12 cellular contexts compared by ENCODE assay signal in genomic region chr18:76697441-76697901, GRCh38.
DNase-seq lines count a peak whose midpoint lies in the region; ATAC-seq and TF ChIP-seq lines count a peak whose summit lies in the region.
"Had no signal": no experiment of that assay in that cellular context is flagged by ENCODE, and none has a peak within 500 bp of the region (broad histone marks: within the 10 kb centered on the region; RNA-seq: fewer than 3 reads in every experiment).

No MANE protein-coding gene starts in this region.

- TF ChIP-seq CTCF in astrocyte of the cerebellum (IDR thresholded peaks at IDR 0.05; ENCODE audit: low read depth, low read length, missing control alignments): no peak

- no peaks in the 10 kb centered on the region for H3K9me3 Mint-ChIP-seq in activated CD4-positive, alpha-beta memory T cell treated with anti-CD3 and anti-CD28 coated beads for 36 hours

- H3K27ac Mint-ChIP-seq in activated CD4-positive, alpha-beta memory T cell treated with anti-CD3 and anti-CD28 coated beads for 36 hours: no peak overlapping the region

- H3K36me3 Mint-ChIP-seq in activated CD4-positive, alpha-beta memory T cell treated with anti-CD3 and anti-CD28 coated beads for 36 hours: no peaks in the 10 kb centered on the region

- ATAC-seq in left ventricle myocardium superior: peak; percentile 64

- H3K4me1 Mint-ChIP-seq in activated CD4-positive, alpha-beta memory T cell treated with anti-CD3 and anti-CD28 coated beads for 36 hours (ENCODE audit: low read depth): no peaks in the 10 kb centered on the region

- intact Hi-C loops in left ventricle myocardium superior (cut with micrococcal nuclease): no loop called here
- intact Hi-C loops in activated CD4-positive, alpha-beta memory T cell treated with anti-CD3 and anti-CD28 coated beads for 36 hours (cut with micrococcal nuclease): no loop called here

- H3K4me3 Mint-ChIP-seq in activated CD4-positive, alpha-beta memory T cell treated with anti-CD3 and anti-CD28 coated beads for 36 hours: no peak overlapping the region

- peak; percentile 9 for DNase-seq in EL
- no peak for DNase-seq in astrocyte of the cerebellum (ENCODE audit: low read depth)
- no peak for DNase-seq in left ventricle myocardium superior
- DNase-seq in renal cortical epithelial cell (ENCODE audit: low read depth): peak; percentile 13
- no peak for DNase-seq in germinal center (ENCODE audit: low spot score)
- DNase-seq in stimulated activated CD4-positive, alpha-beta T cell treated with anti-CD3 and anti-CD28 coated beads, Interleukin-4, amount 100 ng/mL, for 4 hours: no peak
- no peak for DNase-seq in OCI-M2 (lab: John Stamatoyannopoulos, UW; ENCODE audit: unreplicated experiment)
- no peak for DNase-seq in activated CD4-positive, alpha-beta memory T cell treated with anti-CD3 and anti-CD28 coated beads for 36 hours
- DNase-seq: activated T-cell treated with anti-CD3 and anti-CD28 coated beads, Interleukin-2, amount 50 U/mL, for 48 hours; Caco-2; dorsolateral prefrontal cortex; substantia nigra had no signal

- in situ Hi-C loops in astrocyte of the cerebellum (cut with HindIII; ENCODE audit: low sequenced_read_pairs): loop anchor here (25.0 kb wide), 1 partner anchor 310 kb away; no protein-coding TSS in a partner anchor

- H3K27me3 Mint-ChIP-seq in activated CD4-positive, alpha-beta memory T cell treated with anti-CD3 and anti-CD28 coated beads for 36 hours: peaks cover 37% of the 10 kb centered on the region

- peak overlapping the region; percentile 21 for H3K4me3 ChIP-seq in astrocyte of the cerebellum (ENCODE audit: low read depth, low read length)

- POLR2A ChIA-PET in activated CD4-positive, alpha-beta memory T cell treated with anti-CD3 and anti-CD28 coated beads for 36 hours (lab: Charles Lee): no interaction called here

- CTCF ChIA-PET in activated CD4-positive, alpha-beta memory T cell treated with anti-CD3 and anti-CD28 coated beads for 36 hours (lab: Charles Lee): interaction anchor here (1.5 kb wide), 1 partner anchor 12 kb away, joined by 7 read pairs; no protein-coding TSS in a partner anchor

Comparison
In these comparisons a context has a peak if more than half of its experiments do, and no peak if none do; other contexts are left out.
1. DNase-seq: peak in EL (single experiment) and renal cortical epithelial cell (single experiment); none in astrocyte of the cerebellum (single experiment), left ventricle myocardium superior (single experiment), germinal center (single experiment), stimulated activated CD4-positive, alpha-beta T cell treated with anti-CD3 and anti-CD28 coated beads, Interleukin-4, amount 100 ng/mL, for 4 hours (0 of 2), OCI-M2 (single experiment) and activated CD4-positive, alpha-beta memory T cell treated with anti-CD3 and anti-CD28 coated beads for 36 hours (single experiment).